In the genomic region with DNA sequence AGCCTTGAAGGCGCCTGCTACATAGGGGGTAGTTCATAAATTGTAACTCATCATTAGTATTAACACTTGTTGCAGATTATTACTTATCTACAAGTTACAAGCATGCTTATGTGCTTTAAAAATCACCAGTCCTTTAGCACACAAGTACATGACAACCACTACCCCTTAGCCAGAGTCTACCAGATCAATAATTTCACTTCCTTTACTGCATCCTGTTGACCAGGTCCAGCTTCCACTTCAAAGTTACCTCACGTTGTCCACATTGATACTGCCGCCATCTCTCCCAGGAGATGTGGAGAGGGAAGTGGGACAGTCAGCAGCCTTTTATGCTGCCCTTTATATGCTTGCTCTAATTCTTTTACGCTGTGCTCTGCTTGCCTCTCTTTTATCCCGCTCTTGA, we compare ENCODE assay signal across 21 cellular contexts.
A peak's percentile ranks its signal among the peaks of the same experiment; 100 is the strongest.
DNase-seq lines count a peak whose midpoint lies in the region; ATAC-seq and TF ChIP-seq lines count a peak whose summit lies in the region.
"Had no signal": no experiment of that assay in that cellular context is flagged by ENCODE, and none has a peak within 500 bp of the region (broad histone marks: within the 10 kb centered on the region; RNA-seq: fewer than 3 reads in every experiment).

No MANE protein-coding gene starts in this region.

- no peak overlapping the region for H3K4me3 Mint-ChIP-seq in osteocyte (ENCODE audit: unreplicated experiment)
- H3K4me3 Mint-ChIP-seq: CD8-positive, alpha-beta T cell had no signal

- no peaks in the 10 kb centered on the region for H3K4me1 ChIP-seq in neuronal stem cell (ENCODE audit: control insufficient read depth in 2 of 2, insufficient read depth in 1 of 2, low read depth in 1 of 2, low read length in 2 of 2)
- H3K4me1 ChIP-seq: BLaER1 treated with 17β-estradiol and CSF1 and Interleukin-3, amounts not matched to agents 10 nM and 100 nM had no signal

- no peak overlapping the region for H3K4ac ChIP-seq in neuronal stem cell (ENCODE audit: low read length)

- no peak overlapping the region for H3K4me3 ChIP-seq in neuronal stem cell (ENCODE audit: low read length in 2 of 2)
- H3K4me3 ChIP-seq: BLaER1 treated with 17β-estradiol and CSF1 and Interleukin-3, amounts not matched to agents 10 nM and 100 nM; GM23248; SK-N-MC had no signal

- H2BK120ac ChIP-seq in neuronal stem cell (ENCODE audit: low read depth, low read length): no peak overlapping the region

- peak overlapping the region; percentile 38 for H2AFZ ChIP-seq in neuronal stem cell (ENCODE audit: low read length)
- H2AFZ ChIP-seq: GM23248 had no signal

- ATAC-seq in GM18861 (IDR thresholded peaks at IDR 0.05; ENCODE audit: unreplicated experiment) (peak; percentile 54), GM21576 (IDR thresholded peaks at IDR 0.05; ENCODE audit: unreplicated experiment) (peak; percentile 36), HG03354 (IDR thresholded peaks at IDR 0.05; ENCODE audit: poor library complexity, severe bottlenecking, unreplicated experiment) (peak; percentile 46), left cardiac atrium (no peak)
- ATAC-seq: CD8-positive, alpha-beta T cell had no signal

- WGBS in neuronal stem cell (ENCODE audit: extremely low coverage in 2 of 2, insufficient read length in 2 of 2, insufficient replicate concordance in 1 of 2), 2 donors: no CpG with 5 or more reads among the region's 5 CpGs

- H3K79me1 ChIP-seq in neuronal stem cell (ENCODE audit: low read depth, low read length): no peaks in the 10 kb centered on the region

- intact Hi-C loops in left cardiac atrium (cut with DNase I): no loop called here

- no peak overlapping the region for H4K91ac ChIP-seq in neuronal stem cell (ENCODE audit: low read depth, low read length, poor library complexity)

- H3K4me2 ChIP-seq in neuronal stem cell (ENCODE audit: insufficient read depth, low read length, poor library complexity, severe bottlenecking): no peak overlapping the region
- H3K4me2 ChIP-seq: BLaER1 treated with 17β-estradiol and CSF1 and Interleukin-3, amounts not matched to agents 10 nM and 100 nM had no signal

- H3K9me3 Mint-ChIP-seq in osteocyte (ENCODE audit: unreplicated experiment): peaks cover 4% of the 10 kb centered on the region
- H3K9me3 Mint-ChIP-seq: CD8-positive, alpha-beta T cell had no signal

- H3K4me1 Mint-ChIP-seq in osteocyte (ENCODE audit: unreplicated experiment): no peaks in the 10 kb centered on the region

- no peak overlapping the region for H3K18ac ChIP-seq in neuronal stem cell (ENCODE audit: low read length)

- H3K9ac ChIP-seq in neuronal stem cell (ENCODE audit: low read depth, low read length, poor library complexity): no peak overlapping the region
- H3K9ac ChIP-seq: BLaER1 treated with 17β-estradiol and CSF1 and Interleukin-3, amounts not matched to agents 10 nM and 100 nM; GM23248 had no signal

- H3K14ac ChIP-seq in neuronal stem cell (ENCODE audit: low read length): no peak overlapping the region

- H2BK12ac ChIP-seq in neuronal stem cell (ENCODE audit: low read length): no peak overlapping the region

- H3K36me3 ChIP-seq in neuronal stem cell (replicated peaks in 1 of 2; ENCODE audit: control insufficient read depth in 2 of 2, insufficient read depth in 2 of 2, low read length in 2 of 2): no peaks in the 10 kb centered on the region
- H3K36me3 ChIP-seq: BLaER1 treated with 17β-estradiol and CSF1 and Interleukin-3, amounts not matched to agents 10 nM and 100 nM had no signal

- no peaks in the 10 kb centered on the region for H3K9me3 ChIP-seq in neuronal stem cell (replicated peaks in 1 of 2; ENCODE audit: control insufficient read depth in 2 of 2, insufficient read depth in 1 of 2, low read depth in 1 of 2, low read length in 2 of 2)
- H3K9me3 ChIP-seq: BLaER1 treated with 17β-estradiol and CSF1 and Interleukin-3, amounts not matched to agents 10 nM and 100 nM had no signal

- no peak overlapping the region for H3K27ac ChIP-seq in neuronal stem cell (replicated peaks; ENCODE audit: low read length)
- H3K27ac ChIP-seq: BLaER1 treated with 17β-estradiol and CSF1 and Interleukin-3, amounts not matched to agents 10 nM and 100 nM; GM23248; SK-N-MC had no signal

- no peak overlapping the region for H2BK5ac ChIP-seq in neuronal stem cell (ENCODE audit: low read length)

- H2BK15ac ChIP-seq in neuronal stem cell (ENCODE audit: low read length): no peak overlapping the region

- H3K27me3 Mint-ChIP-seq in osteocyte (ENCODE audit: unreplicated experiment): no peaks in the 10 kb centered on the region

- no peaks in the 10 kb centered on the region for H3K36me3 Mint-ChIP-seq in osteocyte (ENCODE audit: unreplicated experiment)
- H3K36me3 Mint-ChIP-seq: CD8-positive, alpha-beta T cell had no signal

- H4K8ac ChIP-seq in neuronal stem cell (ENCODE audit: low read depth, low read length): no peak overlapping the region

- no peak for TF ChIP-seq CTCF in osteocyte (IDR thresholded peaks at IDR 0.05)

- no peaks in the 10 kb centered on the region for H3K27me3 ChIP-seq in neuronal stem cell (ENCODE audit: control insufficient read depth in 3 of 3, insufficient read depth in 3 of 3, low read depth in 1 of 3, low read length in 3 of 3)
- H3K27me3 ChIP-seq: BLaER1 treated with 17β-estradiol and CSF1 and Interleukin-3, amounts not matched to agents 10 nM and 100 nM had no signal

- no peak for DNase-seq in neuronal stem cell (ENCODE audit: low spot score)
- no peak for DNase-seq in T-helper 1 cell
- DNase-seq in left cardiac atrium: no peak
- DNase-seq in HuH-7 (ENCODE audit: low spot score): no peak
- no peak for DNase-seq in osteocyte (ENCODE audit: extremely low spot score, unreplicated experiment)
- DNase-seq: CD8-positive, alpha-beta T cell; DMS53; EL; GM23248; MM.1S; NCI-H1092 treated with DMSO at 0.1 percent for 48 hours; NCI-H1694; NCI-H2107; NCI-H510A treated with DMSO at 0.1 percent for 48 hours; NCI-H774; SHP77 had no signal

- H3K27ac Mint-ChIP-seq in osteocyte (ENCODE audit: unreplicated experiment): no peak overlapping the region
- H3K27ac Mint-ChIP-seq: CD8-positive, alpha-beta T cell had no signal

- H3K23ac ChIP-seq in neuronal stem cell (ENCODE audit: low read depth, low read length, poor library complexity): no peak overlapping the region

- H2AK5ac ChIP-seq in neuronal stem cell (ENCODE audit: low read depth, low read length): no peak overlapping the region

Comparison
In these comparisons a context has a peak if more than half of its experiments do, and no peak if none do; other contexts are left out.
1. ATAC-seq: peak in GM18861 (single experiment), GM21576 (single experiment) and HG03354 (single experiment); none in left cardiac atrium (0 of 2).